In genomic region chr19:24074720-24075119, GRCh38 we compare ENCODE assay signal across 15 cellular contexts. TPM values are rescaled to one million over a fixed set of nuclear protein-coding genes. Genes with fewer than 3 reads are reported as not detected.
A peak's percentile ranks its signal among the peaks of the same experiment; 100 is the strongest.
DNase-seq lines count a peak whose midpoint lies in the region; ATAC-seq and TF ChIP-seq lines count a peak whose summit lies in the region.
"Had no signal": no experiment of that assay in that cellular context is flagged by ENCODE, and none has a peak within 500 bp of the region (broad histone marks: within the 10 kb centered on the region; RNA-seq: fewer than 3 reads in every experiment).

No MANE protein-coding gene starts in this region.

- H3K79me1 ChIP-seq in trophoblast cell (ENCODE audit: low read length), result no peaks in the 10 kb centered on the region

- H3K4me2 ChIP-seq in SK-N-SH (no peak overlapping the region), trophoblast cell (ENCODE audit: low read length) (no peak overlapping the region)
- H3K4me2 ChIP-seq: PC-9 had no signal

- no peak overlapping the region for H3K4ac ChIP-seq in trophoblast cell (ENCODE audit: low read depth, low read length)

- H4K20me1 ChIP-seq in SK-N-SH (ENCODE audit: insufficient read depth), result no peaks in the 10 kb centered on the region

- no peak for TF ChIP-seq RAD21 in SK-N-SH (IDR thresholded peaks at IDR 0.05; ENCODE audit: low read length)

- peaks cover 0 to 6% (median 5%) of the 10 kb centered on the region in 8 donors for H3K9me3 Mint-ChIP-seq in CD4-positive, alpha-beta memory T cell

- H3K27me3 Mint-ChIP-seq in CD4-positive, alpha-beta memory T cell, result no peaks in the 10 kb centered on the region

- no peak overlapping the region for H3K18ac ChIP-seq in trophoblast cell (ENCODE audit: low read length)

- H3K23ac ChIP-seq in trophoblast cell (ENCODE audit: low read length), result no peak overlapping the region

- H3K79me2 ChIP-seq in SK-N-SH (ENCODE audit: insufficient read depth) (no peaks in the 10 kb centered on the region), trophoblast cell (ENCODE audit: control insufficient read depth, insufficient read depth, low read length, poor library complexity) (no peaks in the 10 kb centered on the region)

- no peak overlapping the region for H4K12ac ChIP-seq in trophoblast cell (ENCODE audit: low read depth, low read length)

- POLR2A ChIA-PET in SK-N-SH (lab: Yijun Ruan, JAX), result no interaction called here
- POLR2A ChIA-PET in CD4-positive, alpha-beta memory T cell (lab: Charles Lee; ENCODE audit: partially characterized antibody), result no interaction called here

- no peak overlapping the region for H2BK12ac ChIP-seq in trophoblast cell (ENCODE audit: low read length)

- no peaks in the 10 kb centered on the region for H3K9me3 ChIP-seq in SK-N-SH
- H3K9me3 ChIP-seq in MG63, result no peaks in the 10 kb centered on the region
- peaks cover 6% of the 10 kb centered on the region for H3K9me3 ChIP-seq in trophoblast cell (ENCODE audit: insufficient read depth, low read depth, low read length)
- H3K9me3 ChIP-seq in CD4-positive, alpha-beta memory T cell (ENCODE audit: control insufficient read depth in 1 of 2, low read length in 2 of 2), result no peaks in the 10 kb centered on the region
- H3K9me3 ChIP-seq: pancreas had no signal

- no peak for DNase-seq in SK-N-SH
- DNase-seq in MG63, result peak; percentile 11
- no peak for DNase-seq in epithelial cell of prostate (ENCODE audit: low read depth, low spot score)
- DNase-seq in trophoblast cell, result peak; percentile 53 to 67
- DNase-seq in CD4-positive, alpha-beta memory T cell, result no peak
- DNase-seq in SW 1271 (lab: John Stamatoyannopoulos, UW), result no peak
- DNase-seq: activated CD4-positive, alpha-beta T cell treated with anti-CD3 and anti-CD28 coated beads, Interleukin-2, amount 50 U/mL, for 48 hours; activated gamma-delta T cell treated with Interleukin-2 at 50 U/mL for 16 hours; NCI-H1092 treated with DMSO at 0.1 percent for 48 hours; NCI-H226; pancreas; PC-9; T-helper 2 cell had no signal

- H2AFZ ChIP-seq in SK-N-SH (ENCODE audit: low read depth) (no peak overlapping the region), trophoblast cell (ENCODE audit: insufficient read depth, low read length, poor library complexity) (no peak overlapping the region)
- H2AFZ ChIP-seq: PC-9 had no signal

- CTCF ChIA-PET in SK-N-SH (lab: Yijun Ruan, JAX), result no interaction called here
- CTCF ChIA-PET in CD4-positive, alpha-beta memory T cell (lab: Charles Lee; ENCODE audit: partially characterized antibody), result no interaction called here

- TF ChIP-seq CTCF in SK-N-SH (IDR thresholded peaks at IDR 0.05), result no peak

- H3K27ac ChIP-seq in SK-N-SH (ENCODE audit: low read depth in 2 of 2, low read length in 1 of 2) (no peak overlapping the region), epithelial cell of prostate (peak overlapping the region; percentile 87), trophoblast cell (ENCODE audit: low read depth, low read length) (no peak overlapping the region)
- no peak overlapping the region for H3K27ac ChIP-seq in CD4-positive, alpha-beta memory T cell (ENCODE audit: low read depth, low read length)
- H3K27ac ChIP-seq: pancreas had no signal

- no peak overlapping the region for H2BK5ac ChIP-seq in trophoblast cell (ENCODE audit: low read depth, low read length, poor library complexity)

- H4K8ac ChIP-seq in trophoblast cell (ENCODE audit: low read depth, low read length), result no peak overlapping the region

- no peak overlapping the region for H3K14ac ChIP-seq in trophoblast cell (ENCODE audit: low read length)

- H3K27me3 ChIP-seq in SK-N-SH (ENCODE audit: insufficient read depth) (no peaks in the 10 kb centered on the region), MG63 (no peaks in the 10 kb centered on the region), trophoblast cell (ENCODE audit: insufficient read depth, low read length) (no peaks in the 10 kb centered on the region)
- H3K27me3 ChIP-seq in CD4-positive, alpha-beta memory T cell (ENCODE audit: insufficient read depth, low read length), result no peaks in the 10 kb centered on the region
- H3K27me3 ChIP-seq: pancreas had no signal

- intact Hi-C loops in CD4-positive, alpha-beta memory T cell (cut with micrococcal nuclease), result no loop called here

- peaks cover 19 to 32% of the 10 kb centered on the region in 2 experiments for H3K36me3 ChIP-seq in SK-N-SH (replicated peaks in 1 of 2; ENCODE audit: control insufficient read depth in 1 of 2, insufficient read depth in 2 of 2, low read length in 1 of 2)
- H3K36me3 ChIP-seq in MG63, result no peaks in the 10 kb centered on the region; the same call in 1 of the 2 replicates
- peaks cover 11 to 41% of the 10 kb centered on the region in 2 experiments for H3K36me3 ChIP-seq in trophoblast cell (ENCODE audit: control insufficient read depth in 1 of 2, insufficient read depth in 2 of 2, low read length in 2 of 2)
- no peaks in the 10 kb centered on the region for H3K36me3 ChIP-seq in CD4-positive, alpha-beta memory T cell (ENCODE audit: insufficient read depth, low read length)
- H3K36me3 ChIP-seq: pancreas had no signal

- no peak for TF ChIP-seq EP300 in SK-N-SH (IDR thresholded peaks at IDR 0.05; ENCODE audit: borderline replicate concordance in 1 of 2, low read depth in 1 of 2, low read length in 1 of 2)

- no peak overlapping the region for H2BK120ac ChIP-seq in trophoblast cell (ENCODE audit: insufficient read depth, low read length, poor library complexity)

- H4K91ac ChIP-seq in trophoblast cell (ENCODE audit: low read depth, low read length), result no peak overlapping the region

- no peak for ATAC-seq in SK-N-SH treated with all-trans-retinoic acid at 6 μM for 48 hours
- no peak for ATAC-seq in HG03039 (IDR thresholded peaks at IDR 0.05; ENCODE audit: unreplicated experiment)
- ATAC-seq: pancreas had no signal

- H3K27ac Mint-ChIP-seq in CD4-positive, alpha-beta memory T cell, result peak overlapping the region in 2 of 7 donors; percentile 4 to 21

- H3F3A ChIP-seq in SK-N-SH (replicated peaks; ENCODE audit: insufficient read depth), result no peaks in the 10 kb centered on the region

- H2AK5ac ChIP-seq in trophoblast cell (ENCODE audit: low read length), result no peak overlapping the region

- no peaks in the 10 kb centered on the region for H3K4me1 ChIP-seq in SK-N-SH (ENCODE audit: control insufficient read depth in 1 of 2, insufficient read depth in 2 of 2, low read depth in 1 of 2, low read length in 1 of 2)
- H3K4me1 ChIP-seq in trophoblast cell (ENCODE audit: control insufficient read depth in 1 of 2, insufficient read depth in 2 of 2, low read length in 2 of 2), result no peaks in the 10 kb centered on the region
- H3K4me1 ChIP-seq in CD4-positive, alpha-beta memory T cell (ENCODE audit: insufficient read depth, low read length), result no peaks in the 10 kb centered on the region
- H3K4me1 ChIP-seq: pancreas had no signal

- H3K4me3 Mint-ChIP-seq in CD4-positive, alpha-beta memory T cell, result no peak overlapping the region

- H3K4me1 Mint-ChIP-seq in CD4-positive, alpha-beta memory T cell, result peaks cover 0 to 10% (median 4%) of the 10 kb centered on the region in 4 donors

- H3K4me3 ChIP-seq in SK-N-SH (ENCODE audit: low read depth in 2 of 2, low read length in 1 of 2) (no peak overlapping the region), MG63 (no peak overlapping the region), trophoblast cell (ENCODE audit: low read depth, low read length) (no peak overlapping the region)
- no peak overlapping the region for H3K4me3 ChIP-seq in CD4-positive, alpha-beta memory T cell (ENCODE audit: low read length in 2 of 2)
- H3K4me3 ChIP-seq: pancreas, PC-9 had no signal

- peaks cover 44 to 69% of the 10 kb centered on the region in 2 donors for H3K36me3 Mint-ChIP-seq in CD4-positive, alpha-beta memory T cell

- H3K9ac ChIP-seq in SK-N-SH, result no peak overlapping the region
- H3K9ac ChIP-seq in trophoblast cell (ENCODE audit: low read length), result no peak overlapping the region

- no peaks in the 10 kb centered on the region for H3K9me2 ChIP-seq in SK-N-SH

TF ChIP-seq in SK-N-SH, 30 proteins besides CTCF, POLR2A, EP300 and RAD21:
- TF ChIP-seq, protein P1, sequence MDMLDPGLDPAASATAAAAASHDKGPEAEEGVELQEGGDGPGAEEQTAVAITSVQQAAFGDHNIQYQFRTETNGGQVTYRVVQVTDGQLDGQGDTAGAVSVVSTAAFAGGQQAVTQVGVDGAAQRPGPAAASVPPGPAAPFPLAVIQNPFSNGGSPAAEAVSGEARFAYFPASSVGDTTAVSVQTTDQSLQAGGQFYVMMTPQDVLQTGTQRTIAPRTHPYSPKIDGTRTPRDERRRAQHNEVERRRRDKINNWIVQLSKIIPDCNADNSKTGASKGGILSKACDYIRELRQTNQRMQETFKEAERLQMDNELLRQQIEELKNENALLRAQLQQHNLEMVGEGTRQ (IDR thresholded peaks at IDR 0.05; ENCODE audit: borderline replicate concordance, low read depth, low read length), result no peak
- 0 out of 2 replicates have a peak, but pooled peaks have one; percentile 6 for TF ChIP-seq FOSL2 (IDR thresholded peaks at IDR 0.05; ENCODE audit: borderline replicate concordance, low read depth)
TF ChIP-seq in SK-N-SH: peak in this region for 1.

TF ChIP-seq in SK-N-SH treated with all-trans-retinoic acid at 6 μM for 48 hours, 23 proteins besides CTCF, POLR2A, EP300 and RAD21 (continues in another document):
- TF ChIP-seq, protein P2, sequence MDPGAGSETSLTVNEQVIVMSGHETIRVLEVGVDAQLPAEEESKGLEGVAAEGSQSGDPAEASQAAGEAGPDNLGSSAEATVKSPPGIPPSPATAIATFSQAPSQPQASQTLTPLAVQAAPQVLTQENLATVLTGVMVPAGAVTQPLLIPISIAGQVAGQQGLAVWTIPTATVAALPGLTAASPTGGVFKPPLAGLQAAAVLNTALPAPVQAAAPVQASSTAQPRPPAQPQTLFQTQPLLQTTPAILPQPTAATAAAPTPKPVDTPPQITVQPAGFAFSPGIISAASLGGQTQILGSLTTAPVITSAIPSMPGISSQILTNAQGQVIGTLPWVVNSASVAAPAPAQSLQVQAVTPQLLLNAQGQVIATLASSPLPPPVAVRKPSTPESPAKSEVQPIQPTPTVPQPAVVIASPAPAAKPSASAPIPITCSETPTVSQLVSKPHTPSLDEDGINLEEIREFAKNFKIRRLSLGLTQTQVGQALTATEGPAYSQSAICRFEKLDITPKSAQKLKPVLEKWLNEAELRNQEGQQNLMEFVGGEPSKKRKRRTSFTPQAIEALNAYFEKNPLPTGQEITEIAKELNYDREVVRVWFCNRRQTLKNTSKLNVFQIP (CRISPR knock-in tag; IDR thresholded peaks at IDR 0.05; ENCODE audit: borderline replicate concordance, low read depth), result no peak
- TF ChIP-seq ESRRG (CRISPR knock-in tag; IDR thresholded peaks at IDR 0.05) (no peak), CSDC2 (CRISPR knock-in tag; IDR thresholded peaks at IDR 0.05) (no peak)

RNA-seq across cellular contexts. Expression of gene ZNF254, which starts 12.3 kb away (rescaled TPM):
- 3.1 and 4.2 TPM in 2 replicates for polyA plus RNA-seq in SK-N-SH (2012; rRNA removed)
- 3.9 and 5.2 TPM in 2 replicates for polyA plus RNA-seq in SK-N-SH (2012; cell fraction: cytosol; rRNA removed)
- 3.4 and 6.1 TPM in 2 replicates for polyA plus RNA-seq in SK-N-SH (2012; cell fraction: nucleus; rRNA removed)
- 1.3 and 2.1 TPM in 2 replicates for total RNA-seq in MG63 (2014; rRNA removed; shearing (Covaris generic); ENCODE audit: low replicate concordance)
- polyA plus RNA-seq in trophoblast cell (2013), result 15.1 and 16.5 TPM in 2 replicates
- 10 to 100 TPM; 17.6 to 19.1 TPM for total RNA-seq in CD4-positive, alpha-beta memory T cell
- polyA plus RNA-seq in CD4-positive, alpha-beta memory T cell, result 1 to 10 TPM; 3.4 to 7.4 TPM

Comparison
In these comparisons a context has a peak if more than half of its experiments do, and no peak if none do; other contexts are left out.
1. DNase-seq: peak in MG63 (single experiment) and trophoblast cell (2 of 2); none in SK-N-SH (single experiment), epithelial cell of prostate (single experiment), CD4-positive, alpha-beta memory T cell (0 of 5) and SW 1271 (0 of 2).